ENCODE assay signal across 18 cellular contexts in genomic region chr5:113950186-113950585, GRCh38.
A peak's percentile ranks its signal among the peaks of the same experiment; 100 is the strongest.
DNase-seq lines count a peak whose midpoint lies in the region; ATAC-seq and TF ChIP-seq lines count a peak whose summit lies in the region.
"Had no signal": no experiment of that assay in that cellular context is flagged by ENCODE, and none has a peak within 500 bp of the region (broad histone marks: within the 10 kb centered on the region; RNA-seq: fewer than 3 reads in every experiment).

No MANE protein-coding gene starts in this region.

- H3K27me3 ChIP-seq in right cardiac atrium (ENCODE audit: control insufficient read depth, insufficient read depth) = no peaks in the 10 kb centered on the region
- no peaks in the 10 kb centered on the region for H3K27me3 ChIP-seq in upper lobe of right lung
- H3K27me3 ChIP-seq: BLaER1 had no signal

- peaks cover 32% of the 10 kb centered on the region for H3K9me3 Mint-ChIP-seq in mesothelial cell of epicardium

- DNase-seq in Right ventricle myocardium inferior (ENCODE audit: missing footprints) = no peak
- DNase-seq in right cardiac atrium = no peak
- peak; percentile 11 for DNase-seq in G401 (ENCODE audit: low spot score)
- DNase-seq in cerebellar cortex (ENCODE audit: low spot score) = peak; percentile 6
- DNase-seq in mesothelial cell of epicardium (ENCODE audit: low spot score in 2 of 2, unreplicated experiment in 2 of 2) = no peak
- DNase-seq in NCI-H1694 (lab: John Stamatoyannopoulos, UW) = no peak
- no peak for DNase-seq in upper lobe of right lung
- DNase-seq: 8988T; CD8-positive, alpha-beta T cell; COR-L47; DMS 273 treated with DMSO at 0.1 percent for 48 hours; DMS53; GDM1; GOT3; H9; IMR-90 had no signal

- H3K27ac ChIP-seq in right cardiac atrium (ENCODE audit: low read length) (no peak overlapping the region), upper lobe of right lung (no peak overlapping the region)
- H3K27ac ChIP-seq: BLaER1 had no signal

- H3K9me3 ChIP-seq in right cardiac atrium (ENCODE audit: control insufficient read depth, low read length) = no peaks in the 10 kb centered on the region
- no peaks in the 10 kb centered on the region for H3K9me3 ChIP-seq in upper lobe of right lung
- H3K9me3 ChIP-seq: BLaER1 had no signal

- no peaks in the 10 kb centered on the region for H3K36me3 ChIP-seq in upper lobe of right lung
- H3K36me3 ChIP-seq: BLaER1 had no signal

- H3K4me1 ChIP-seq in right cardiac atrium (ENCODE audit: control insufficient read depth, insufficient read depth, low read length) = no peaks in the 10 kb centered on the region
- no peaks in the 10 kb centered on the region for H3K4me1 ChIP-seq in upper lobe of right lung
- H3K4me1 ChIP-seq: BLaER1 had no signal

- no peak overlapping the region for H3K4me3 Mint-ChIP-seq in mesothelial cell of epicardium
- H3K4me3 Mint-ChIP-seq: CD8-positive, alpha-beta T cell; H9 had no signal

- intact Hi-C loops in Right ventricle myocardium inferior (cut with DNase I) = no loop called here
- intact Hi-C loops in right cardiac atrium (cut with DNase I) = no loop called here
- intact Hi-C loops in upper lobe of right lung (cut with DNase I) = no loop called here

- 59% methylated on average over 2 of the region's 2 CpGs for WGBS in right cardiac atrium

- H3K27me3 Mint-ChIP-seq in mesothelial cell of epicardium (ENCODE audit: low read depth) = no peaks in the 10 kb centered on the region

- H3K36me3 Mint-ChIP-seq in mesothelial cell of epicardium = peaks cover 10% of the 10 kb centered on the region
- H3K36me3 Mint-ChIP-seq: CD8-positive, alpha-beta T cell had no signal

- peak overlapping the region; percentile 77 for H3K27ac Mint-ChIP-seq in mesothelial cell of epicardium
- H3K27ac Mint-ChIP-seq: CD8-positive, alpha-beta T cell; H9 had no signal

- in situ Hi-C loops in G401 (cut with HindIII; ENCODE audit: low sequenced_read_pairs) = no loop called here

- H3K4me3 ChIP-seq in right cardiac atrium (ENCODE audit: low read length) (no peak overlapping the region), upper lobe of right lung (no peak overlapping the region)
- H3K4me3 ChIP-seq: BLaER1 had no signal

- ATAC-seq in Right ventricle myocardium inferior (peak; percentile 70), right cardiac atrium (no peak), upper lobe of right lung (no peak), GM18520 (IDR thresholded peaks at IDR 0.05; ENCODE audit: unreplicated experiment) (no peak)
- ATAC-seq: CD8-positive, alpha-beta T cell had no signal

- no peak for TF ChIP-seq CTCF in mesothelial cell of epicardium (IDR thresholded peaks at IDR 0.05; ENCODE audit: unreplicated experiment)
- no peak for TF ChIP-seq CTCF in upper lobe of right lung (IDR thresholded peaks at IDR 0.05)

- peaks cover 25% of the 10 kb centered on the region for H3K4me1 Mint-ChIP-seq in mesothelial cell of epicardium
- H3K4me1 Mint-ChIP-seq: H9 had no signal

Comparison
In these comparisons a context has a peak if more than half of its experiments do, and no peak if none do; other contexts are left out.
1. DNase-seq: peak in G401 (single experiment) and cerebellar cortex (single experiment); none in Right ventricle myocardium inferior (single experiment), right cardiac atrium (0 of 3), mesothelial cell of epicardium (0 of 2), NCI-H1694 (single experiment) and upper lobe of right lung (single experiment).